2 cellular contexts compared by ENCODE assay signal in genomic region chr3:191078913-191079312, GRCh38.
DNase-seq lines count a peak whose midpoint lies in the region; FAIRE-seq and TF ChIP-seq lines count a peak whose summit lies in the region.
"Not testable (repeated sequence)": the region's sequence is repeated elsewhere in the genome, so short reads cannot be mapped to it uniquely, and the experiment has no call there.

No MANE protein-coding gene starts in this region.

- not testable (repeated sequence) for H3K4me1 ChIP-seq in HEK293 (ENCODE audit: control insufficient read depth, insufficient read depth, low read length)

- H3K9me3 ChIP-seq in HEK293 (ENCODE audit: control insufficient read depth, insufficient read depth, low read depth, low read length) = not testable (repeated sequence)

- TF ChIP-seq POLR2A in H54 (IDR thresholded peaks at IDR 0.05; ENCODE audit: low read depth, low read length) = not testable (repeated sequence)

- CTCF ChIA-PET in HEK293 (lab: Yijun Ruan, JAX) = not testable (repeated sequence)

- not testable (repeated sequence) for H3K27ac ChIP-seq in HEK293 (ENCODE audit: extremely low read depth, low read depth, low read length)

- H3K4me3 ChIP-seq in HEK293 (ENCODE audit: low read depth, low read length) = not testable (repeated sequence)

- POLR2A ChIA-PET in HEK293 (lab: Yijun Ruan, JAX) = not testable (repeated sequence)

- TF ChIP-seq CTCF in HEK293 (tag by site-specific recombination; IDR thresholded peaks at IDR 0.05) = not testable (repeated sequence)

- FAIRE-seq in H54 (lab: Jason Lieb, UNC) = peak; percentile 50

- DNase-seq in H54 (ENCODE audit: insufficient read length, low spot score) = not testable (repeated sequence)

- H3K36me3 ChIP-seq in HEK293 (ENCODE audit: control insufficient read depth in 2 of 2, insufficient read depth in 1 of 2, low read length in 2 of 2) = not testable (repeated sequence)

TF ChIP-seq in HEK293, 187 proteins besides CTCF, POLR2A, EP300 and RAD21:
- TF ChIP-seq SETDB1 (IDR thresholded peaks at IDR 0.05; ENCODE audit: insufficient read length, low read length) (peak; percentile 51), ZNF529 (tag by site-specific recombination; IDR thresholded peaks at IDR 0.05; ENCODE audit: insufficient replicate concordance) (peak; percentile 85)
